ENCODE assay signal across 14 cellular contexts in genomic region chr10:88800152-88801125, GRCh38. TPM values are rescaled to one million over a fixed set of nuclear protein-coding genes. Genes with fewer than 3 reads are reported as not detected.
A peak's percentile ranks its signal among the peaks of the same experiment; 100 is the strongest.
DNase-seq lines count a peak whose midpoint lies in the region; ATAC-seq lines count a peak whose summit lies in the region.
"Had no signal": no experiment of that assay in that cellular context is flagged by ENCODE, and none has a peak within 500 bp of the region (broad histone marks: within the 10 kb centered on the region; RNA-seq: fewer than 3 reads in every experiment).

No MANE protein-coding gene starts in this region.

- peak; percentile 58 to 70 for ATAC-seq in activated CD4-positive, CD25-positive, alpha-beta regulatory T cell treated with anti-CD3 and anti-CD28 coated beads, Interleukin-2, amount 50 U/mL, for 24 hours
- peak; percentile 85 to 91 for ATAC-seq in activated T-cell treated with anti-CD3 and anti-CD28 coated beads, Interleukin-2, amount 50 U/mL, for 72 hours (replicated peaks in 1 of 2)
- no peak for ATAC-seq in HG03565 (IDR thresholded peaks at IDR 0.05; ENCODE audit: unreplicated experiment)
- ATAC-seq: naive thymus-derived CD8-positive, alpha-beta T cell had no signal

- no peaks in the 10 kb centered on the region for H3K9me3 Mint-ChIP-seq in activated T-cell treated with anti-CD3 and anti-CD28 coated beads, Interleukin-2, amount 50 U/mL, for 72 hours
- H3K9me3 Mint-ChIP-seq: naive thymus-derived CD8-positive, alpha-beta T cell had no signal

- DNase-seq in activated CD4-positive, CD25-positive, alpha-beta regulatory T cell (lab: John Stamatoyannopoulos, UW): no peak
- DNase-seq in GM03348 (ENCODE audit: low spot score) (peak; percentile 67), hepatic stellate cell (ENCODE audit: low spot score) (peak; percentile 12), NCI-H2081 treated with DMSO at 0.1 percent for 48 hours (lab: John Stamatoyannopoulos, UW) (no peak)
- peak; percentile 22 to 32 for DNase-seq in activated T-cell treated with anti-CD3 and anti-CD28 coated beads, Interleukin-2, amount 50 U/mL, for 72 hours
- DNase-seq in effector CD8-positive, alpha-beta T cell (lab: John Stamatoyannopoulos, UW): no peak
- DNase-seq: MM.1S; naive thymus-derived CD8-positive, alpha-beta T cell; NCI-H446 treated with DMSO at 0.1 percent for 48 hours; Right ventricle myocardium superior had no signal

- H3K27me3 Mint-ChIP-seq in activated T-cell treated with anti-CD3 and anti-CD28 coated beads, Interleukin-2, amount 50 U/mL, for 72 hours (ENCODE audit: low read depth): peaks cover 25% of the 10 kb centered on the region

- H3K4me1 Mint-ChIP-seq in activated T-cell treated with anti-CD3 and anti-CD28 coated beads, Interleukin-2, amount 50 U/mL, for 72 hours (ENCODE audit: low read depth): peaks cover 15% of the 10 kb centered on the region
- H3K4me1 Mint-ChIP-seq: naive thymus-derived CD8-positive, alpha-beta T cell had no signal

- no peak overlapping the region for H3K4me3 Mint-ChIP-seq in activated T-cell treated with anti-CD3 and anti-CD28 coated beads, Interleukin-2, amount 50 U/mL, for 72 hours
- H3K4me3 Mint-ChIP-seq: naive thymus-derived CD8-positive, alpha-beta T cell had no signal

- no peak overlapping the region for H3K27ac Mint-ChIP-seq in activated T-cell treated with anti-CD3 and anti-CD28 coated beads, Interleukin-2, amount 50 U/mL, for 72 hours
- H3K27ac Mint-ChIP-seq: naive thymus-derived CD8-positive, alpha-beta T cell had no signal

- H3K36me3 Mint-ChIP-seq in activated T-cell treated with anti-CD3 and anti-CD28 coated beads, Interleukin-2, amount 50 U/mL, for 72 hours (ENCODE audit: insufficient read depth in 2 of 2): no peaks in the 10 kb centered on the region
- H3K36me3 Mint-ChIP-seq: naive thymus-derived CD8-positive, alpha-beta T cell had no signal

RNA-seq across cellular contexts. Expression of gene LIPM, which starts 2.1 kb away (rescaled TPM):
- not detected for total RNA-seq in activated T-cell treated with anti-CD3 and anti-CD28 coated beads, Interleukin-2, amount 50 U/mL, for 72 hours
- total RNA-seq: ascending aorta; kidney epithelial cell; naive thymus-derived CD8-positive, alpha-beta T cell; Right ventricle myocardium superior had no signal

RNA-seq across cellular contexts. Expression of gene LIPN, which starts 40.6 kb away (rescaled TPM):
- not detected for total RNA-seq in activated T-cell treated with anti-CD3 and anti-CD28 coated beads, Interleukin-2, amount 50 U/mL, for 72 hours
- total RNA-seq: ascending aorta; kidney epithelial cell; naive thymus-derived CD8-positive, alpha-beta T cell; Right ventricle myocardium superior had no signal

RNA-seq across cellular contexts. Expression of gene ANKRD22, which starts 51.2 kb away (rescaled TPM):
- total RNA-seq in activated T-cell treated with anti-CD3 and anti-CD28 coated beads, Interleukin-2, amount 50 U/mL, for 72 hours: under 1 TPM; 0.24 to 0.65 TPM
- total RNA-seq: ascending aorta, Right ventricle myocardium superior had no signal

Comparison
In these comparisons a context has a peak if more than half of its experiments do, and no peak if none do; other contexts are left out.
1. DNase-seq: peak in GM03348 (single experiment), activated T-cell treated with anti-CD3 and anti-CD28 coated beads, Interleukin-2, amount 50 U/mL, for 72 hours (2 of 2) and hepatic stellate cell (single experiment); none in activated CD4-positive, CD25-positive, alpha-beta regulatory T cell (0 of 4), effector CD8-positive, alpha-beta T cell (single experiment) and NCI-H2081 treated with DMSO at 0.1 percent for 48 hours (single experiment).